25 cellular contexts compared by ENCODE assay signal in the genomic region with DNA sequence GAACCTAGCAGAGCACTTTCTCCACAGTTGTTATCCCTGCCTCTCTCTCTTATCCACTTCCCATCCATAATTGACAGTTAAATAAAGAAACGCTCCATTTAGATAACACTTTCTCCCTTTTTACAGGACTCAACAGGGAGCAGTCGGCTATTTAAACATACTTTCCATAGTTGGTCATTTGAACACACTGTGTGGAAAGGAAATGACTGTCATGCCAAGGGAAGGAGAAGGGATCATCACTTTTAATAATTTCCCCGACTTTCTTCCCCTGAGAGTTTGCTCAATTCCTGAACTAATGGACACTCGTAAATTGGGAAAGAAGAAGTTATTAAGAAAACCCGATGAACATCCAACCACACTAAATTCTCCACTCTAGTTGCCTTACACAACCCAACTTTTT.
DNase-seq lines count a peak whose midpoint lies in the region; ATAC-seq and TF ChIP-seq lines count a peak whose summit lies in the region.
"Had no signal": no experiment of that assay in that cellular context is flagged by ENCODE, and none has a peak within 500 bp of the region (broad histone marks: within the 10 kb centered on the region; RNA-seq: fewer than 3 reads in every experiment).

No MANE protein-coding gene starts in this region.

- TF ChIP-seq CTCF in GM23338 (conservative IDR thresholded peaks at IDR 0.05; ENCODE audit: low read depth in 2 of 2) (no peak), mesothelial cell of epicardium (IDR thresholded peaks at IDR 0.05; ENCODE audit: unreplicated experiment) (no peak)

- H3K9me3 Mint-ChIP-seq in activated naive CD4-positive, alpha-beta T cell treated with anti-CD3 and anti-CD28 coated beads, Interleukin-2, amount 50 U/mL, for 72 hours = peaks cover 4 to 10% of the 10 kb centered on the region in 2 donors
- H3K9me3 Mint-ChIP-seq in GM23338 (no peaks in the 10 kb centered on the region), mesothelial cell of epicardium (peaks cover 3% of the 10 kb centered on the region)
- no peaks in the 10 kb centered on the region for H3K9me3 Mint-ChIP-seq in activated naive CD8-positive, alpha-beta T cell (ENCODE audit: low read depth)
- H3K9me3 Mint-ChIP-seq: CD4-positive, alpha-beta memory T cell; H9 had no signal

- H3K4me2 ChIP-seq in GM23338 = no peak overlapping the region
- H3K4me2 ChIP-seq: BLaER1 treated with 17β-estradiol and CSF1 and Interleukin-3, amounts not matched to agents 10 nM and 100 nM; SK-N-SH had no signal

- no peaks in the 10 kb centered on the region for H3F3A ChIP-seq in GM23338 (replicated peaks; ENCODE audit: low read depth)

- H3K27me3 Mint-ChIP-seq in GM23338 (ENCODE audit: insufficient read depth, low read depth, poor library complexity) = no peaks in the 10 kb centered on the region
- no peaks in the 10 kb centered on the region for H3K27me3 Mint-ChIP-seq in activated naive CD8-positive, alpha-beta T cell
- no peaks in the 10 kb centered on the region for H3K27me3 Mint-ChIP-seq in mesothelial cell of epicardium (ENCODE audit: low read depth)
- H3K27me3 Mint-ChIP-seq: CD4-positive, alpha-beta memory T cell had no signal

- H3K27me3 ChIP-seq in GM23338 (ENCODE audit: insufficient read depth) = no peaks in the 10 kb centered on the region
- H3K27me3 ChIP-seq: BLaER1 treated with 17β-estradiol and CSF1 and Interleukin-3, amounts not matched to agents 10 nM and 100 nM had no signal

- no peaks in the 10 kb centered on the region for H3K4me1 ChIP-seq in GM23338 (ENCODE audit: insufficient read depth)
- H3K4me1 ChIP-seq: BLaER1 treated with 17β-estradiol and CSF1 and Interleukin-3, amounts not matched to agents 10 nM and 100 nM had no signal

- H3K4me3 Mint-ChIP-seq in GM23338 (no peak overlapping the region), mesothelial cell of epicardium (no peak overlapping the region)
- H3K4me3 Mint-ChIP-seq in activated naive CD8-positive, alpha-beta T cell = no peak overlapping the region
- H3K4me3 Mint-ChIP-seq: H9 had no signal

- no peaks in the 10 kb centered on the region for H3K4me1 Mint-ChIP-seq in GM23338
- peaks cover 42% of the 10 kb centered on the region for H3K4me1 Mint-ChIP-seq in activated naive CD8-positive, alpha-beta T cell (ENCODE audit: low read depth)
- H3K4me1 Mint-ChIP-seq in mesothelial cell of epicardium = peaks cover 37% of the 10 kb centered on the region
- H3K4me1 Mint-ChIP-seq: H9 had no signal

- H4K20me1 ChIP-seq in GM23338 (replicated peaks; ENCODE audit: insufficient read depth) = no peaks in the 10 kb centered on the region
- H4K20me1 ChIP-seq: BLaER1 treated with 17β-estradiol and CSF1 and Interleukin-3, amounts not matched to agents 10 nM and 100 nM had no signal

- no peak for DNase-seq in activated naive CD4-positive, alpha-beta T cell treated with anti-CD3 and anti-CD28 coated beads, Interleukin-2, amount 50 U/mL, for 72 hours (ENCODE audit: low spot score in 2 of 2)
- DNase-seq in activated naive CD4-positive, alpha-beta T cell treated with anti-CD3 and anti-CD28 coated beads, Interleukin-2, amount 50 U/mL, for 16 hours = no peak
- DNase-seq in GM23338 (ENCODE audit: low spot score) = no peak
- DNase-seq in mesothelial cell of epicardium (ENCODE audit: low spot score in 2 of 2, unreplicated experiment in 2 of 2) = no peak
- DNase-seq: ACHN; CD4-positive, alpha-beta memory T cell; GDM1; H9; KBM-7; MM.1S; NCI-H1048; NCI-H1417 treated with DMSO at 0.1 percent for 48 hours; NCI-H2029; NCI-H2227 treated with DMSO at 0.1 percent for 48 hours; NCI-H510A; SHP77 treated with DMSO at 0.1 percent for 48 hours; SK-N-SH had no signal

- H3K27ac ChIP-seq in GM23338 (ENCODE audit: low read depth) = no peak overlapping the region
- H3K27ac ChIP-seq: BLaER1 treated with 17β-estradiol and CSF1 and Interleukin-3, amounts not matched to agents 10 nM and 100 nM; HL-60; RWPE1 had no signal

- peaks cover 6 to 42% of the 10 kb centered on the region in 2 donors for H3K36me3 Mint-ChIP-seq in activated naive CD4-positive, alpha-beta T cell treated with anti-CD3 and anti-CD28 coated beads, Interleukin-2, amount 50 U/mL, for 72 hours
- H3K36me3 Mint-ChIP-seq in GM23338 (ENCODE audit: low read depth) (no peaks in the 10 kb centered on the region), mesothelial cell of epicardium (no peaks in the 10 kb centered on the region)
- H3K36me3 Mint-ChIP-seq in activated naive CD8-positive, alpha-beta T cell = no peaks in the 10 kb centered on the region
- H3K36me3 Mint-ChIP-seq: CD4-positive, alpha-beta memory T cell had no signal

- H3K79me2 ChIP-seq in GM23338 (replicated peaks; ENCODE audit: insufficient read depth) = no peaks in the 10 kb centered on the region

- peaks cover 5% of the 10 kb centered on the region; the same call in 1 of the 2 replicates for H3K9me2 ChIP-seq in GM23338 (ENCODE audit: insufficient read depth)
- H3K9me2 ChIP-seq: SK-N-SH had no signal

- 0 out of 2 replicates have a peak overlapping the region, but pooled peaks have one; percentile 28 for H2AFZ ChIP-seq in GM23338

- no peak overlapping the region for H3K4me3 ChIP-seq in GM23338
- H3K4me3 ChIP-seq: BLaER1 treated with 17β-estradiol and CSF1 and Interleukin-3, amounts not matched to agents 10 nM and 100 nM had no signal

- peak overlapping the region; percentile 94 to 98 for H3K27ac Mint-ChIP-seq in activated naive CD4-positive, alpha-beta T cell treated with anti-CD3 and anti-CD28 coated beads, Interleukin-2, amount 50 U/mL, for 72 hours
- H3K27ac Mint-ChIP-seq in GM23338 (no peak overlapping the region), mesothelial cell of epicardium (peak overlapping the region; percentile 66)
- peak overlapping the region; percentile 64 for H3K27ac Mint-ChIP-seq in activated naive CD8-positive, alpha-beta T cell
- H3K27ac Mint-ChIP-seq: H9 had no signal

- no peaks in the 10 kb centered on the region for H3K36me3 ChIP-seq in GM23338 (ENCODE audit: insufficient read depth)
- H3K36me3 ChIP-seq: BLaER1 treated with 17β-estradiol and CSF1 and Interleukin-3, amounts not matched to agents 10 nM and 100 nM had no signal

- ATAC-seq in activated naive CD4-positive, alpha-beta T cell treated with anti-CD3 and anti-CD28 coated beads, Interleukin-2, amount 50 U/mL, for 72 hours = no peak
- no peak for ATAC-seq in GM23338
- ATAC-seq in GM21447 (IDR thresholded peaks at IDR 0.05; ENCODE audit: unreplicated experiment) = no peak
- ATAC-seq in GM21737 (IDR thresholded peaks at IDR 0.05; ENCODE audit: unreplicated experiment) = no peak
- ATAC-seq in GM18858 (IDR thresholded peaks at IDR 0.05; ENCODE audit: unreplicated experiment) = no peak
- ATAC-seq: HepG2 had no signal

TF ChIP-seq in GM23338, 12 proteins besides CTCF, POLR2A, EP300 and RAD21 (continues in another document):
- TF ChIP-seq JUNB (IDR thresholded peaks at IDR 0.05; ENCODE audit: unreplicated experiment) = no peak
- no peak for TF ChIP-seq EZH2phosphoT487 (IDR thresholded peaks at IDR 0.05; ENCODE audit: unreplicated experiment)
- TF ChIP-seq NANOG (IDR thresholded peaks at IDR 0.05; ENCODE audit: borderline replicate concordance) = no peak
- TF ChIP-seq, protein P1, sequence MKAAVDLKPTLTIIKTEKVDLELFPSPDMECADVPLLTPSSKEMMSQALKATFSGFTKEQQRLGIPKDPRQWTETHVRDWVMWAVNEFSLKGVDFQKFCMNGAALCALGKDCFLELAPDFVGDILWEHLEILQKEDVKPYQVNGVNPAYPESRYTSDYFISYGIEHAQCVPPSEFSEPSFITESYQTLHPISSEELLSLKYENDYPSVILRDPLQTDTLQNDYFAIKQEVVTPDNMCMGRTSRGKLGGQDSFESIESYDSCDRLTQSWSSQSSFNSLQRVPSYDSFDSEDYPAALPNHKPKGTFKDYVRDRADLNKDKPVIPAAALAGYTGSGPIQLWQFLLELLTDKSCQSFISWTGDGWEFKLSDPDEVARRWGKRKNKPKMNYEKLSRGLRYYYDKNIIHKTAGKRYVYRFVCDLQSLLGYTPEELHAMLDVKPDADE (IDR thresholded peaks at IDR 0.05) = no peak
- TF ChIP-seq, protein P2, sequence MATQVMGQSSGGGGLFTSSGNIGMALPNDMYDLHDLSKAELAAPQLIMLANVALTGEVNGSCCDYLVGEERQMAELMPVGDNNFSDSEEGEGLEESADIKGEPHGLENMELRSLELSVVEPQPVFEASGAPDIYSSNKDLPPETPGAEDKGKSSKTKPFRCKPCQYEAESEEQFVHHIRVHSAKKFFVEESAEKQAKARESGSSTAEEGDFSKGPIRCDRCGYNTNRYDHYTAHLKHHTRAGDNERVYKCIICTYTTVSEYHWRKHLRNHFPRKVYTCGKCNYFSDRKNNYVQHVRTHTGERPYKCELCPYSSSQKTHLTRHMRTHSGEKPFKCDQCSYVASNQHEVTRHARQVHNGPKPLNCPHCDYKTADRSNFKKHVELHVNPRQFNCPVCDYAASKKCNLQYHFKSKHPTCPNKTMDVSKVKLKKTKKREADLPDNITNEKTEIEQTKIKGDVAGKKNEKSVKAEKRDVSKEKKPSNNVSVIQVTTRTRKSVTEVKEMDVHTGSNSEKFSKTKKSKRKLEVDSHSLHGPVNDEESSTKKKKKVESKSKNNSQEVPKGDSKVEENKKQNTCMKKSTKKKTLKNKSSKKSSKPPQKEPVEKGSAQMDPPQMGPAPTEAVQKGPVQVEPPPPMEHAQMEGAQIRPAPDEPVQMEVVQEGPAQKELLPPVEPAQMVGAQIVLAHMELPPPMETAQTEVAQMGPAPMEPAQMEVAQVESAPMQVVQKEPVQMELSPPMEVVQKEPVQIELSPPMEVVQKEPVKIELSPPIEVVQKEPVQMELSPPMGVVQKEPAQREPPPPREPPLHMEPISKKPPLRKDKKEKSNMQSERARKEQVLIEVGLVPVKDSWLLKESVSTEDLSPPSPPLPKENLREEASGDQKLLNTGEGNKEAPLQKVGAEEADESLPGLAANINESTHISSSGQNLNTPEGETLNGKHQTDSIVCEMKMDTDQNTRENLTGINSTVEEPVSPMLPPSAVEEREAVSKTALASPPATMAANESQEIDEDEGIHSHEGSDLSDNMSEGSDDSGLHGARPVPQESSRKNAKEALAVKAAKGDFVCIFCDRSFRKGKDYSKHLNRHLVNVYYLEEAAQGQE (IDR thresholded peaks at IDR 0.05; ENCODE audit: unreplicated experiment) = no peak
- TF ChIP-seq POLR2AphosphoS5 (IDR thresholded peaks at IDR 0.05; ENCODE audit: low read depth) = no peak
- TF ChIP-seq STAT1 (IDR thresholded peaks at IDR 0.05; ENCODE audit: unreplicated experiment) = no peak
- TF ChIP-seq EZH2 (IDR thresholded peaks at IDR 0.05; ENCODE audit: low read depth, unreplicated experiment) = no peak
